16 cellular contexts compared by ENCODE assay signal in the genomic region with DNA sequence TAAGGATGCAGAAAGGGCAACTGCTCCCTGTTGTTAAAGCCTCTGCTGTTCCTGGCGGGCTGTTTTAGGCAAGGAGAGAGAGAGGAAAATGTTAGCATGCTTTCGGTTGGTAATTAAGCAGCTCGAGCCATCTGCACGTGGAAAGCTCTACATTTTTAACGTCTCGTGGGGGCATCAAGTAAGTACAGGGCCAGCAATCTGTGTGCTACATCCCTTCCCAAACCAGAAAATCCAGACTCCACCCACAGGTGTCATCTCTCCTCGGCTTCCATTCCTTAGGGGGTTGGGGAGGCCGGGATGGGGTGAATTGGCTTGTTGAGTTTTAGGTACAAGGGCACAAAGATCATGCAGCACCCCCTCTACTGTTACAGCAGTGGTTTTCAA.
DNase-seq lines count a peak whose midpoint lies in the region; ATAC-seq and TF ChIP-seq lines count a peak whose summit lies in the region.
"Had no signal": no experiment of that assay in that cellular context is flagged by ENCODE, and none has a peak within 500 bp of the region (broad histone marks: within the 10 kb centered on the region; RNA-seq: fewer than 3 reads in every experiment).

No MANE protein-coding gene starts in this region.

- no peak overlapping the region for H3K23ac ChIP-seq in H9 (ENCODE audit: insufficient read length, low read depth, low read length)

- H2BK5ac ChIP-seq in H9 (ENCODE audit: insufficient read length, low read length), result no peak overlapping the region

- H3K79me1 ChIP-seq in H9 (ENCODE audit: insufficient read depth, low read depth, low read length, poor library complexity, severe bottlenecking), result no peaks in the 10 kb centered on the region

- CTCF ChIA-PET in PC-3 (lab: Charles Lee), result no interaction called here

- peaks cover 2% of the 10 kb centered on the region; the same call in 1 of the 2 replicates for H3K27me3 Mint-ChIP-seq in H9 (ENCODE audit: low read depth)

- H4K20me1 ChIP-seq in H9 (ENCODE audit: control insufficient read depth, insufficient read depth, insufficient read length) (no peaks in the 10 kb centered on the region), PC-3 (ENCODE audit: low read length) (no peaks in the 10 kb centered on the region)

- H3K9me2 ChIP-seq in PC-3 (replicated peaks; ENCODE audit: low read length), result no peaks in the 10 kb centered on the region

- H3T11ph ChIP-seq in H9 (ENCODE audit: low read length), result peak overlapping the region; percentile 71

- WGBS in H9 (ENCODE audit: extremely low coverage, insufficient read length, low lambda C conversion rate), result no CpG with 5 or more reads among the region's 8 CpGs

- H2AFZ ChIP-seq in ACC112 (ENCODE audit: low read length, unreplicated experiment) (peak overlapping the region; percentile 92), H9 (ENCODE audit: low read length) (no peak overlapping the region), PC-3 (ENCODE audit: low read length) (no peak overlapping the region)

- H3K4ac ChIP-seq in H9 (ENCODE audit: low read depth, low read length), result no peak overlapping the region; the same call in 1 of the 2 replicates

- no peak overlapping the region for H4K5ac ChIP-seq in H9 (ENCODE audit: insufficient read length, low read depth, low read length)

- intact Hi-C loops in PC-3 (cut with micrococcal nuclease), result no loop called here
- intact Hi-C loops in Right ventricle myocardium superior (cut with DNase I), result no loop called here

- H3K36me3 ChIP-seq in ACC112 (ENCODE audit: insufficient read depth, low read length) (no peaks in the 10 kb centered on the region), PC-3 (ENCODE audit: low read depth, low read length) (no peaks in the 10 kb centered on the region)
- H3K36me3 ChIP-seq: ascending aorta, ovary, spleen, stomach, WERI-Rb-1 had no signal

- peak overlapping the region; percentile 0 for H2BK120ac ChIP-seq in H9 (ENCODE audit: low read depth, low read length, poor library complexity, severe bottlenecking)

- H3K4me3 ChIP-seq in ACC112 (ENCODE audit: low read depth, low read length), result no peak overlapping the region
- H3K4me3 ChIP-seq in PC-3 (ENCODE audit: low read length), result no peak overlapping the region
- H3K4me3 ChIP-seq: ascending aorta, ovary, spleen, stomach had no signal

- peak overlapping the region in 1 of 2 experiments; percentile 6; a peak in 1 of 5 replicates for H3K4me3 Mint-ChIP-seq in H9

- H2BK12ac ChIP-seq in H9 (ENCODE audit: insufficient read length, low read depth, low read length), result no peak overlapping the region

- no peaks in the 10 kb centered on the region for H3F3A ChIP-seq in PC-3 (ENCODE audit: low read length, unreplicated experiment)

- DNase-seq in H9, result peak; percentile 47
- DNase-seq in left kidney (ENCODE audit: low read depth, low spot score), result peak; percentile 19
- no peak for DNase-seq in SHP77 treated with DMSO at 0.1 percent for 48 hours (lab: John Stamatoyannopoulos, UW)
- DNase-seq in SIG-M5 treated with dmso at 0.1 percent for 504 hours (lab: John Stamatoyannopoulos, UW; ENCODE audit: unreplicated experiment), result no peak
- no peak for DNase-seq in PC-3
- no peak for DNase-seq in Right ventricle myocardium superior
- DNase-seq: activated effector memory CD4-positive, alpha-beta T cell treated with Interleukin-2 at 50 U/mL for 16 hours; AML-193; KBM-7; ovary; spleen; stomach; WERI-Rb-1 had no signal

- H3K27ac Mint-ChIP-seq in H9, result peak overlapping the region in 1 of 3 experiments; percentile 82; a peak in 2 of 7 replicates

- peaks cover 6% of the 10 kb centered on the region for H3K4me1 ChIP-seq in ACC112 (ENCODE audit: control insufficient read depth, insufficient read depth, low read length, unreplicated experiment)
- H3K4me1 ChIP-seq in H9 (ENCODE audit: insufficient read depth, low read length), result 0 out of 2 replicates have a peak, but pooled peaks cover 3% of the 10 kb centered on the region
- H3K4me1 ChIP-seq in PC-3 (ENCODE audit: insufficient read depth, low read length), result 0 out of 2 replicates have a peak, but pooled peaks cover 1% of the 10 kb centered on the region
- H3K4me1 ChIP-seq: spleen, stomach had no signal

- no peak for TF ChIP-seq CTCF in H9 (conservative IDR thresholded peaks at IDR 0.05)
- TF ChIP-seq CTCF in PC-3 (conservative IDR thresholded peaks at IDR 0.05; ENCODE audit: low read depth, low read length), result no peak

- POLR2A ChIA-PET in PC-3 (lab: Charles Lee; ENCODE audit: unreplicated experiment), result no interaction called here

- H3K79me2 ChIP-seq in ACC112 (ENCODE audit: control insufficient read depth, insufficient read depth, low read length, unreplicated experiment) (no peaks in the 10 kb centered on the region), H9 (ENCODE audit: insufficient read depth, low read length) (no peaks in the 10 kb centered on the region), PC-3 (ENCODE audit: low read length) (no peaks in the 10 kb centered on the region)

- ATAC-seq in PC-3 (no peak), Right ventricle myocardium superior (ENCODE audit: poor library complexity) (no peak)

- H3K9me3 ChIP-seq in H9 (ENCODE audit: control insufficient read depth, low read depth, low read length), result no peaks in the 10 kb centered on the region
- no peaks in the 10 kb centered on the region for H3K9me3 ChIP-seq in PC-3 (ENCODE audit: low read length)
- H3K9me3 ChIP-seq: ascending aorta, ovary, spleen, stomach had no signal

- no peak overlapping the region for H4K8ac ChIP-seq in H9 (replicated peaks; ENCODE audit: insufficient read length, low read depth, low read length)

- H3K18ac ChIP-seq in H9 (ENCODE audit: insufficient read length, low read depth, low read length), result peak overlapping the region; percentile 59

- H3K9ac ChIP-seq in H9 (ENCODE audit: extremely low read depth, insufficient read length, low read length) (no peak overlapping the region), PC-3 (ENCODE audit: low read length) (no peak overlapping the region)

- H4K91ac ChIP-seq in H9 (ENCODE audit: insufficient read length, low read depth, low read length), result no peak overlapping the region

- no peak overlapping the region for H2BK20ac ChIP-seq in H9 (ENCODE audit: low read depth, low read length, poor library complexity, severe bottlenecking)

- no peaks in the 10 kb centered on the region for H3K23me2 ChIP-seq in H9 (ENCODE audit: insufficient read length, low read depth, low read length, poor library complexity, severe bottlenecking)

- H2AK5ac ChIP-seq in H9 (ENCODE audit: insufficient read length, low read length), result no peak overlapping the region

- no peaks in the 10 kb centered on the region for H3K36me3 Mint-ChIP-seq in H9 (ENCODE audit: insufficient read depth in 1 of 3, low read depth in 3 of 3)

- no peak overlapping the region for H2BK15ac ChIP-seq in H9 (ENCODE audit: low read depth, low read length)

- no peak overlapping the region for H3K4me2 ChIP-seq in H9 (ENCODE audit: insufficient read depth, insufficient read length, low read length)
- no peak overlapping the region for H3K4me2 ChIP-seq in PC-3 (ENCODE audit: low read length)

- peaks cover 15 to 17% of the 10 kb centered on the region in 2 experiments for H3K4me1 Mint-ChIP-seq in H9

- H3K27me3 ChIP-seq in ACC112 (ENCODE audit: insufficient read depth, low read length) (no peaks in the 10 kb centered on the region), H9 (ENCODE audit: insufficient read depth, low read length) (no peaks in the 10 kb centered on the region), PC-3 (ENCODE audit: low read length) (no peaks in the 10 kb centered on the region)
- H3K27me3 ChIP-seq: ascending aorta, ovary had no signal

- no peaks in the 10 kb centered on the region for H3K9me3 Mint-ChIP-seq in H9

- H3K27ac ChIP-seq in ACC112 (ENCODE audit: low read depth, low read length) (no peak overlapping the region), H9 (ENCODE audit: insufficient read length, low read depth, low read length) (no peak overlapping the region), angular gyrus (ENCODE audit: low read depth, low read length) (peak overlapping the region; percentile 65), PC-3 (ENCODE audit: low read length) (no peak overlapping the region)
- H3K27ac ChIP-seq: ascending aorta, ovary, spleen, stomach, WERI-Rb-1 had no signal

- BruUV-seq in PC-3 (replicated peaks; lab: Mats Ljungman, UMichigan), result no TSS peak

- H3K14ac ChIP-seq in H9 (ENCODE audit: insufficient read depth, low read length), result peak overlapping the region; percentile 2; the same call in 1 of the 2 replicates

- H3K56ac ChIP-seq in H9 (ENCODE audit: insufficient read length, low read depth, low read length), result no peak overlapping the region

Comparison
In these comparisons a context has a peak if more than half of its experiments do, and no peak if none do; other contexts are left out.
1. DNase-seq: peak in H9 (single experiment) and left kidney (single experiment); none in SHP77 treated with DMSO at 0.1 percent for 48 hours (single experiment), SIG-M5 treated with dmso at 0.1 percent for 504 hours (single experiment), PC-3 (single experiment) and Right ventricle myocardium superior (single experiment).